In the genomic region with DNA sequence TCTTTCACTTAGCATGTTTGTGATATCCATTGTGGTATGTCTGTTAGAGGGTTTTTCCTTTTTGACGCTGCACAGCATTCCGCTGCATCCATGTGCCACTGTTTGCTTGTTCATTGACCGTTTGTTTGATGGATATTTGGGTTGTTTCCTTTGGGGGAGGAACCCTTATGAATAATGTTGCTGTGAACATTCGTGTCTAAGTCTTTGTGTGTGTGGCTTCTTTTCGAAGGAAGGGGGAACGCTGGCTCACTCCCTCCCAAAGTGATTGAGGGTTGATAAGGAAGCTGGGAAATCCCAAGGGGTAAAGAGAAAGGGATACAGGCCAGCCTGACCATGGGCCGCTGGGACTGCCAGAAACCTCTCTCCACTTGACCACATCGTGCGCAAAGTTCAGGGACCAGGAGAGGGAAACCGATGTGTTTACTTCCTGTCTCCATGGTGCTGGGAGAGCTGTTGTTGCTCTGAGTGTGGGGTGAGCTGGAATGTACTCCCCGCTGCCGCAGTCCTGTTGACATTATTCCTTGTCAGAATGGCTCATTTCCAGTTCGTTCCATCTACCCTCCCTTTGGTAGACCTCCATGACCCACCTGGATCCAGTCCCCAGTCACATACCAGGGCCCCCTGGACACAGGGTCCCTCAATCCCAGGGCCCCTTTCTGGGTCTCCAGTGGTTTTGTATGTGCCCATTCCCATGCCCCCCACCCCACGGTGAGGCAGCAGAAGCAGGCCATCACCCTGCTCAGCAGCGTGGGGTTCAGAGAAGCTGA, we compare ENCODE assay signal across 1 cellular context.
A peak's percentile ranks its signal among the peaks of the same experiment; 100 is the strongest.
TF ChIP-seq lines count a peak whose summit lies in the region.

No MANE protein-coding gene starts in this region.

TF ChIP-seq in HepG2, 621 proteins besides CTCF, POLR2A, EP300 and RAD21 (continues in another document):
- TF ChIP-seq ZNF160 (CRISPR knock-in tag; IDR thresholded peaks at IDR 0.05) (peak; percentile 61; the same call in 1 of the 2 replicates), NR2F1 (CRISPR knock-in tag; IDR thresholded peaks at IDR 0.05) (peak; percentile 5 to 36; a peak in 1 of 4 replicates), CERS6 (CRISPR knock-in tag; IDR thresholded peaks at IDR 0.05) (no peak), ZBTB4 (CRISPR knock-in tag; IDR thresholded peaks at IDR 0.05; ENCODE audit: borderline replicate concordance) (peak; percentile 77; the same call in 1 of the 2 replicates), ZNF644 (CRISPR knock-in tag; IDR thresholded peaks at IDR 0.05; ENCODE audit: low read depth) (peak; percentile 92), ZNF672 (CRISPR knock-in tag; IDR thresholded peaks at IDR 0.05) (no peak), JDP2 (CRISPR knock-in tag; IDR thresholded peaks at IDR 0.05; ENCODE audit: borderline replicate concordance) (no peak), MAFG (CRISPR knock-in tag; IDR thresholded peaks at IDR 0.05) (no peak), TRIM24 (CRISPR knock-in tag; IDR thresholded peaks at IDR 0.05) (no peak), CHCHD3 (CRISPR knock-in tag; IDR thresholded peaks at IDR 0.05) (no peak), ZNF44 (CRISPR knock-in tag; IDR thresholded peaks at IDR 0.05) (peak; percentile 96), ZNF678 (CRISPR knock-in tag; IDR thresholded peaks at IDR 0.05) (no peak), GATAD1 (CRISPR knock-in tag; IDR thresholded peaks at IDR 0.05) (peak; percentile 76), ATF7 (IDR thresholded peaks at IDR 0.05) (no peak), ATF7 (CRISPR knock-in tag; IDR thresholded peaks at IDR 0.05) (peak; percentile 80), NCOA1 (CRISPR knock-in tag; IDR thresholded peaks at IDR 0.05) (no peak), TSC22D2 (CRISPR knock-in tag; IDR thresholded peaks at IDR 0.05; ENCODE audit: borderline replicate concordance) (peak; percentile 78; the same call in 1 of the 2 replicates), GTF3A (CRISPR knock-in tag; conservative IDR thresholded peaks at IDR 0.05) (no peak), FOXC1 (CRISPR knock-in tag; IDR thresholded peaks at IDR 0.05; ENCODE audit: borderline replicate concordance) (no peak; the same call in 1 of the 2 replicates), CCAR2 (optimal IDR thresholded peaks at IDR 0.05; ENCODE audit: low read depth, low read length) (no peak), SRF (IDR thresholded peaks at IDR 0.05; ENCODE audit: low read depth, low read length) (no peak), ZNF20 (CRISPR knock-in tag; IDR thresholded peaks at IDR 0.05) (no peak), ZBTB8A (CRISPR knock-in tag; IDR thresholded peaks at IDR 0.05; ENCODE audit: borderline replicate concordance, low read depth) (no peak), GLI4 (CRISPR knock-in tag; IDR thresholded peaks at IDR 0.05; ENCODE audit: borderline replicate concordance) (peak; percentile 51; the same call in 1 of the 2 replicates), TBL1XR1 (IDR thresholded peaks at IDR 0.05; ENCODE audit: borderline replicate concordance, low read length, partially characterized antibody) (peak; percentile 97), ZSCAN20 (CRISPR knock-in tag; IDR thresholded peaks at IDR 0.05; ENCODE audit: borderline replicate concordance) (peak; percentile 61; the same call in 1 of the 2 replicates), RBM22 (optimal IDR thresholded peaks at IDR 0.05; ENCODE audit: low read length) (peak; percentile 91), TEAD3 (CRISPR knock-in tag; optimal IDR thresholded peaks at IDR 0.05; ENCODE audit: borderline replicate concordance) (peak; percentile 99)
- TF ChIP-seq, protein P1, sequence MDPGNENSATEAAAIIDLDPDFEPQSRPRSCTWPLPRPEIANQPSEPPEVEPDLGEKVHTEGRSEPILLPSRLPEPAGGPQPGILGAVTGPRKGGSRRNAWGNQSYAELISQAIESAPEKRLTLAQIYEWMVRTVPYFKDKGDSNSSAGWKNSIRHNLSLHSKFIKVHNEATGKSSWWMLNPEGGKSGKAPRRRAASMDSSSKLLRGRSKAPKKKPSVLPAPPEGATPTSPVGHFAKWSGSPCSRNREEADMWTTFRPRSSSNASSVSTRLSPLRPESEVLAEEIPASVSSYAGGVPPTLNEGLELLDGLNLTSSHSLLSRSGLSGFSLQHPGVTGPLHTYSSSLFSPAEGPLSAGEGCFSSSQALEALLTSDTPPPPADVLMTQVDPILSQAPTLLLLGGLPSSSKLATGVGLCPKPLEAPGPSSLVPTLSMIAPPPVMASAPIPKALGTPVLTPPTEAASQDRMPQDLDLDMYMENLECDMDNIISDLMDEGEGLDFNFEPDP (CRISPR knock-in tag; conservative IDR thresholded peaks at IDR 0.05) = no peak
- TF ChIP-seq, protein P2, sequence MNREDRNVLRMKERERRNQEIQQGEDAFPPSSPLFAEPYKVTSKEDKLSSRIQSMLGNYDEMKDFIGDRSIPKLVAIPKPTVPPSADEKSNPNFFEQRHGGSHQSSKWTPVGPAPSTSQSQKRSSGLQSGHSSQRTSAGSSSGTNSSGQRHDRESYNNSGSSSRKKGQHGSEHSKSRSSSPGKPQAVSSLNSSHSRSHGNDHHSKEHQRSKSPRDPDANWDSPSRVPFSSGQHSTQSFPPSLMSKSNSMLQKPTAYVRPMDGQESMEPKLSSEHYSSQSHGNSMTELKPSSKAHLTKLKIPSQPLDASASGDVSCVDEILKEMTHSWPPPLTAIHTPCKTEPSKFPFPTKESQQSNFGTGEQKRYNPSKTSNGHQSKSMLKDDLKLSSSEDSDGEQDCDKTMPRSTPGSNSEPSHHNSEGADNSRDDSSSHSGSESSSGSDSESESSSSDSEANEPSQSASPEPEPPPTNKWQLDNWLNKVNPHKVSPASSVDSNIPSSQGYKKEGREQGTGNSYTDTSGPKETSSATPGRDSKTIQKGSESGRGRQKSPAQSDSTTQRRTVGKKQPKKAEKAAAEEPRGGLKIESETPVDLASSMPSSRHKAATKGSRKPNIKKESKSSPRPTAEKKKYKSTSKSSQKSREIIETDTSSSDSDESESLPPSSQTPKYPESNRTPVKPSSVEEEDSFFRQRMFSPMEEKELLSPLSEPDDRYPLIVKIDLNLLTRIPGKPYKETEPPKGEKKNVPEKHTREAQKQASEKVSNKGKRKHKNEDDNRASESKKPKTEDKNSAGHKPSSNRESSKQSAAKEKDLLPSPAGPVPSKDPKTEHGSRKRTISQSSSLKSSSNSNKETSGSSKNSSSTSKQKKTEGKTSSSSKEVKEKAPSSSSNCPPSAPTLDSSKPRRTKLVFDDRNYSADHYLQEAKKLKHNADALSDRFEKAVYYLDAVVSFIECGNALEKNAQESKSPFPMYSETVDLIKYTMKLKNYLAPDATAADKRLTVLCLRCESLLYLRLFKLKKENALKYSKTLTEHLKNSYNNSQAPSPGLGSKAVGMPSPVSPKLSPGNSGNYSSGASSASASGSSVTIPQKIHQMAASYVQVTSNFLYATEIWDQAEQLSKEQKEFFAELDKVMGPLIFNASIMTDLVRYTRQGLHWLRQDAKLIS (CRISPR knock-in tag; IDR thresholded peaks at IDR 0.05) = peak; percentile 59; the same call in 1 of the 2 replicates
- TF ChIP-seq, protein P3, sequence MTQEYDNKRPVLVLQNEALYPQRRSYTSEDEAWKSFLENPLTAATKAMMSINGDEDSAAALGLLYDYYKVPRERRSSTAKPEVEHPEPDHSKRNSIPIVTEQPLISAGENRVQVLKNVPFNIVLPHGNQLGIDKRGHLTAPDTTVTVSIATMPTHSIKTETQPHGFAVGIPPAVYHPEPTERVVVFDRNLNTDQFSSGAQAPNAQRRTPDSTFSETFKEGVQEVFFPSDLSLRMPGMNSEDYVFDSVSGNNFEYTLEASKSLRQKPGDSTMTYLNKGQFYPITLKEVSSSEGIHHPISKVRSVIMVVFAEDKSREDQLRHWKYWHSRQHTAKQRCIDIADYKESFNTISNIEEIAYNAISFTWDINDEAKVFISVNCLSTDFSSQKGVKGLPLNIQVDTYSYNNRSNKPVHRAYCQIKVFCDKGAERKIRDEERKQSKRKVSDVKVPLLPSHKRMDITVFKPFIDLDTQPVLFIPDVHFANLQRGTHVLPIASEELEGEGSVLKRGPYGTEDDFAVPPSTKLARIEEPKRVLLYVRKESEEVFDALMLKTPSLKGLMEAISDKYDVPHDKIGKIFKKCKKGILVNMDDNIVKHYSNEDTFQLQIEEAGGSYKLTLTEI (CRISPR knock-in tag; conservative IDR thresholded peaks at IDR 0.05) = no peak
- TF ChIP-seq, protein P4, sequence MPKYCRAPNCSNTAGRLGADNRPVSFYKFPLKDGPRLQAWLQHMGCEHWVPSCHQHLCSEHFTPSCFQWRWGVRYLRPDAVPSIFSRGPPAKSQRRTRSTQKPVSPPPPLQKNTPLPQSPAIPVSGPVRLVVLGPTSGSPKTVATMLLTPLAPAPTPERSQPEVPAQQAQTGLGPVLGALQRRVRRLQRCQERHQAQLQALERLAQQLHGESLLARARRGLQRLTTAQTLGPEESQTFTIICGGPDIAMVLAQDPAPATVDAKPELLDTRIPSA (CRISPR knock-in tag; IDR thresholded peaks at IDR 0.05; ENCODE audit: borderline replicate concordance) = no peak
- TF ChIP-seq, protein P5, sequence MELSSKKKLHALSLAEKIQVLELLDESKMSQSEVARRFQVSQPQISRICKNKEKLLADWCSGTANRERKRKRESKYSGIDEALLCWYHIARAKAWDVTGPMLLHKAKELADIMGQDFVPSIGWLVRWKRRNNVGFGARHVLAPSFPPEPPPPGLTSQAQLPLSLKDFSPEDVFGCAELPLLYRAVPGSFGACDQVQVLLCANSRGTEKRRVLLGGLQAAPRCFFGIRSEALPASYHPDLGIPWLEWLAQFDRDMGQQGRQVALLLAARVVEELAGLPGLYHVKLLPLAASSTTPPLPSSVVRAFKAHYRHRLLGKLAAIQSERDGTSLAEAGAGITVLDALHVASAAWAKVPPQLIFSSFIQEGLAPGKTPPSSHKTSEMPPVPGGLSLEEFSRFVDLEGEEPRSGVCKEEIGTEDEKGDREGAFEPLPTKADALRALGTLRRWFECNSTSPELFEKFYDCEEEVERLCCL (CRISPR knock-in tag; IDR thresholded peaks at IDR 0.05; ENCODE audit: borderline replicate concordance) = no peak
- TF ChIP-seq, protein P6, sequence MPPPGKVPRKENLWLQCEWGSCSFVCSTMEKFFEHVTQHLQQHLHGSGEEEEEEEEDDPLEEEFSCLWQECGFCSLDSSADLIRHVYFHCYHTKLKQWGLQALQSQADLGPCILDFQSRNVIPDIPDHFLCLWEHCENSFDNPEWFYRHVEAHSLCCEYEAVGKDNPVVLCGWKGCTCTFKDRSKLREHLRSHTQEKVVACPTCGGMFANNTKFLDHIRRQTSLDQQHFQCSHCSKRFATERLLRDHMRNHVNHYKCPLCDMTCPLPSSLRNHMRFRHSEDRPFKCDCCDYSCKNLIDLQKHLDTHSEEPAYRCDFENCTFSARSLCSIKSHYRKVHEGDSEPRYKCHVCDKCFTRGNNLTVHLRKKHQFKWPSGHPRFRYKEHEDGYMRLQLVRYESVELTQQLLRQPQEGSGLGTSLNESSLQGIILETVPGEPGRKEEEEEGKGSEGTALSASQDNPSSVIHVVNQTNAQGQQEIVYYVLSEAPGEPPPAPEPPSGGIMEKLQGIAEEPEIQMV (CRISPR knock-in tag; IDR thresholded peaks at IDR 0.05; ENCODE audit: low read depth) = peak; percentile 64; the same call in 1 of the 2 replicates
- TF ChIP-seq, protein P7, sequence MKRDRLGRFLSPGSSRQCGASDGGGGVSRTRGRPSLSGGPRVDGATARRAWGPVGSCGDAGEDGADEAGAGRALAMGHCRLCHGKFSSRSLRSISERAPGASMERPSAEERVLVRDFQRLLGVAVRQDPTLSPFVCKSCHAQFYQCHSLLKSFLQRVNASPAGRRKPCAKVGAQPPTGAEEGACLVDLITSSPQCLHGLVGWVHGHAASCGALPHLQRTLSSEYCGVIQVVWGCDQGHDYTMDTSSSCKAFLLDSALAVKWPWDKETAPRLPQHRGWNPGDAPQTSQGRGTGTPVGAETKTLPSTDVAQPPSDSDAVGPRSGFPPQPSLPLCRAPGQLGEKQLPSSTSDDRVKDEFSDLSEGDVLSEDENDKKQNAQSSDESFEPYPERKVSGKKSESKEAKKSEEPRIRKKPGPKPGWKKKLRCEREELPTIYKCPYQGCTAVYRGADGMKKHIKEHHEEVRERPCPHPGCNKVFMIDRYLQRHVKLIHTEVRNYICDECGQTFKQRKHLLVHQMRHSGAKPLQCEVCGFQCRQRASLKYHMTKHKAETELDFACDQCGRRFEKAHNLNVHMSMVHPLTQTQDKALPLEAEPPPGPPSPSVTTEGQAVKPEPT (CRISPR knock-in tag; IDR thresholded peaks at IDR 0.05; ENCODE audit: low read depth) = no peak
- TF ChIP-seq, protein P8, sequence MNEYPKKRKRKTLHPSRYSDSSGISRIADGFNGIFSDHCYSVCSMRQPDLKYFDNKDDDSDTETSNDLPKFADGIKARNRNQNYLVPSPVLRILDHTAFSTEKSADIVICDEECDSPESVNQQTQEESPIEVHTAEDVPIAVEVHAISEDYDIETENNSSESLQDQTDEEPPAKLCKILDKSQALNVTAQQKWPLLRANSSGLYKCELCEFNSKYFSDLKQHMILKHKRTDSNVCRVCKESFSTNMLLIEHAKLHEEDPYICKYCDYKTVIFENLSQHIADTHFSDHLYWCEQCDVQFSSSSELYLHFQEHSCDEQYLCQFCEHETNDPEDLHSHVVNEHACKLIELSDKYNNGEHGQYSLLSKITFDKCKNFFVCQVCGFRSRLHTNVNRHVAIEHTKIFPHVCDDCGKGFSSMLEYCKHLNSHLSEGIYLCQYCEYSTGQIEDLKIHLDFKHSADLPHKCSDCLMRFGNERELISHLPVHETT (CRISPR knock-in tag; conservative IDR thresholded peaks at IDR 0.05) = no peak
